Comparison of ENCODE assay signal across 23 cellular contexts in the genomic region with DNA sequence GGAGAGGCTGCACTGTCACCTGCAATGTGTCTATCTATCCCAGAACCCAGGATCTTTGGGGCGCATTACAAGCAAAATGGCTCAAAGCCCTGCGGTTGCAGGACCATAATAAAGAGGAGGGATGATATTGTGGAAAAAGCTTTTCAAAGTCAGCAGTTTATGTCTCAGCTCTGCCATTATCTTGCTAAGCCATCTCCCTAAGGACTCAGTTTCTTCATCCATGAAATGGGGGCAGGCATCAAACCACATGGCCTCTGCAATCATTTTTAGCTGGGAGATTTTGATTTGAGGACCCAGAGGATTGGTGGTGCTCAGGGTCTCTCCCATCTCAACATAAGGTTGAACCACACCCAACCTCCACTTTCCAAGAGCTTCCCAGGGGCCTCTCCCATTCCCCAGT.
DNase-seq lines count a peak whose midpoint lies in the region; ATAC-seq, FAIRE-seq and TF ChIP-seq lines count a peak whose summit lies in the region.
"Had no signal": no experiment of that assay in that cellular context is flagged by ENCODE, and none has a peak within 500 bp of the region (broad histone marks: within the 10 kb centered on the region; RNA-seq: fewer than 3 reads in every experiment).

No MANE protein-coding gene starts in this region.

- H2BK5ac ChIP-seq in mesenchymal stem cell (ENCODE audit: low read depth, low read length, poor library complexity, severe bottlenecking): peak overlapping the region; percentile 46

- H3K9me2 ChIP-seq in SK-N-SH: no peaks in the 10 kb centered on the region

- peak overlapping the region in 1 of 2 experiments; percentile 49; a peak in 1 of 4 replicates for H3K27ac ChIP-seq in SK-N-SH (ENCODE audit: low read depth in 2 of 2, low read length in 1 of 2)
- H3K27ac ChIP-seq in K562 (ENCODE audit: extremely low read depth, low read depth, low read length): no peak overlapping the region
- H3K27ac ChIP-seq in mesenchymal stem cell (ENCODE audit: low read length, poor library complexity, severe bottlenecking): peak overlapping the region; percentile 15
- H3K27ac ChIP-seq in vagina: no peak overlapping the region
- H3K27ac ChIP-seq: 22Rv1, BLaER1 had no signal

- H3K9ac ChIP-seq in SK-N-SH: no peak overlapping the region
- H3K9ac ChIP-seq in K562 (ENCODE audit: insufficient read depth in 1 of 2, low read depth in 2 of 2, low read length in 2 of 2): no peak overlapping the region
- no peak overlapping the region for H3K9ac ChIP-seq in mesenchymal stem cell (ENCODE audit: low read length)
- H3K9ac ChIP-seq: BLaER1 had no signal

- intact Hi-C loops in K562 (cut with micrococcal nuclease) (no loop called here), vagina (cut with DNase I) (no loop called here)

- H3K36me3 ChIP-seq in SK-N-SH (replicated peaks in 1 of 2; ENCODE audit: control insufficient read depth in 1 of 2, insufficient read depth in 2 of 2, low read length in 1 of 2) (no peaks in the 10 kb centered on the region), K562 (ENCODE audit: control insufficient read depth, insufficient read depth, low read length) (no peaks in the 10 kb centered on the region), mesenchymal stem cell (ENCODE audit: control insufficient read depth in 1 of 2, insufficient read depth in 2 of 2, low read depth in 1 of 2, low read length in 2 of 2) (no peaks in the 10 kb centered on the region), vagina (no peaks in the 10 kb centered on the region)
- H3K36me3 ChIP-seq: BE2C, BLaER1 had no signal

- no peak overlapping the region for H2BK15ac ChIP-seq in mesenchymal stem cell (ENCODE audit: low read depth, poor library complexity, severe bottlenecking)

- H3K4me2 ChIP-seq in SK-N-SH: peak overlapping the region; percentile 13; the same call in 1 of the 2 replicates
- H3K4me2 ChIP-seq in K562 (ENCODE audit: insufficient read depth, low read length): no peak overlapping the region
- no peak overlapping the region for H3K4me2 ChIP-seq in mesenchymal stem cell (ENCODE audit: low read length, poor library complexity, severe bottlenecking)
- H3K4me2 ChIP-seq: BLaER1 had no signal

- no peak for FAIRE-seq in K562 (lab: Jason Lieb, UNC)
- FAIRE-seq: GM12878, GM12892, GM18507 had no signal

- H3K4me1 ChIP-seq in SK-N-SH (ENCODE audit: control insufficient read depth in 1 of 2, insufficient read depth in 2 of 2, low read depth in 1 of 2, low read length in 1 of 2) (peaks cover 0 to 5% of the 10 kb centered on the region in 2 experiments; a peak in 2 of 4 replicates), K562 (replicated peaks in 1 of 2; ENCODE audit: control insufficient read depth in 2 of 2, insufficient read depth in 2 of 2, low read length in 2 of 2) (no peaks in the 10 kb centered on the region), mesenchymal stem cell (ENCODE audit: control insufficient read depth, insufficient read depth, low read depth, low read length) (peaks cover 3% of the 10 kb centered on the region), vagina (no peaks in the 10 kb centered on the region)

- no peaks in the 10 kb centered on the region for H3K79me1 ChIP-seq in mesenchymal stem cell (replicated peaks; ENCODE audit: low read length, poor library complexity, severe bottlenecking)

- H2BK120ac ChIP-seq in mesenchymal stem cell (ENCODE audit: low read depth, low read length): no peak overlapping the region

- H4K20me1 ChIP-seq in SK-N-SH (ENCODE audit: insufficient read depth) (no peaks in the 10 kb centered on the region), K562 (replicated peaks; ENCODE audit: control insufficient read depth, insufficient read depth, low read length) (no peaks in the 10 kb centered on the region)
- H4K20me1 ChIP-seq: BLaER1 had no signal

- H3F3A ChIP-seq in SK-N-SH (replicated peaks; ENCODE audit: insufficient read depth): no peaks in the 10 kb centered on the region

- H3K18ac ChIP-seq in mesenchymal stem cell (ENCODE audit: low read depth in 1 of 2, low read length in 2 of 2): peak overlapping the region; percentile 35 to 69

- no peak for TF ChIP-seq CTCF in SK-N-SH (IDR thresholded peaks at IDR 0.05)
- no peak for TF ChIP-seq CTCF in K562 (IDR thresholded peaks at IDR 0.05 in 2 of 3, conservative IDR thresholded peaks at IDR 0.05 in 1 of 3; ENCODE audit: insufficient read depth in 2 of 3, low read depth in 1 of 3, low read length in 3 of 3)
- TF ChIP-seq CTCF in vagina (IDR thresholded peaks at IDR 0.05): no peak

- TF ChIP-seq EP300 in SK-N-SH (IDR thresholded peaks at IDR 0.05; ENCODE audit: borderline replicate concordance in 1 of 2, low read depth in 1 of 2, low read length in 1 of 2): no peak
- TF ChIP-seq EP300 in K562 (IDR thresholded peaks at IDR 0.05; ENCODE audit: low read length): no peak

- H3K9me3 ChIP-seq in SK-N-SH (no peaks in the 10 kb centered on the region), K562 (replicated peaks; ENCODE audit: control insufficient read depth, insufficient read depth, low read depth, low read length) (no peaks in the 10 kb centered on the region), mesenchymal stem cell (ENCODE audit: control insufficient read depth, low read length) (no peaks in the 10 kb centered on the region), vagina (no peaks in the 10 kb centered on the region)
- H3K9me3 ChIP-seq: BE2C, BLaER1 had no signal

- peaks cover 6% of the 10 kb centered on the region; the same call in 1 of the 2 replicates for H3K27me3 ChIP-seq in SK-N-SH (ENCODE audit: insufficient read depth)
- no peaks in the 10 kb centered on the region for H3K27me3 ChIP-seq in K562 (ENCODE audit: control insufficient read depth in 2 of 2, insufficient read depth in 2 of 2, low read length in 2 of 2)
- H3K27me3 ChIP-seq in mesenchymal stem cell (ENCODE audit: control insufficient read depth in 1 of 2, insufficient read depth in 1 of 2, low read length in 2 of 2): peaks cover 0 to 83% of the 10 kb centered on the region in 2 experiments
- no peaks in the 10 kb centered on the region for H3K27me3 ChIP-seq in vagina
- H3K27me3 ChIP-seq: BE2C, BLaER1 had no signal

- WGBS in SK-N-SH (ENCODE audit: low lambda C conversion rate): 86% methylated on average over 2 of the region's 2 CpGs
- no CpG with 5 or more reads among the region's 2 CpGs for WGBS in K562 (ENCODE audit: insufficient coverage, low coverage, missing lambda C conversion rate)
- WGBS in mesenchymal stem cell: 90% methylated on average over 2 of the region's 2 CpGs

- H3K14ac ChIP-seq in mesenchymal stem cell (ENCODE audit: low read length in 2 of 2): no peak overlapping the region

- no peak overlapping the region for H4K8ac ChIP-seq in mesenchymal stem cell (ENCODE audit: low read length)

- no peak overlapping the region for H4K91ac ChIP-seq in mesenchymal stem cell (ENCODE audit: low read length)

- no peak for TF ChIP-seq POLR2A in K562 (conservative IDR thresholded peaks at IDR 0.05)
- no peak for TF ChIP-seq POLR2A in vagina (IDR thresholded peaks at IDR 0.05)

- ATAC-seq in SK-N-SH treated with all-trans-retinoic acid at 6 μM for 48 hours (no peak), K562 (no peak), HG03521 (IDR thresholded peaks at IDR 0.05; ENCODE audit: unreplicated experiment) (no peak)
- ATAC-seq: GM12878 had no signal

- H2BK12ac ChIP-seq in mesenchymal stem cell (ENCODE audit: low read length in 2 of 2): peak overlapping the region; percentile 38 to 59

- no TSS peak for BruUV-seq in K562 (replicated peaks; lab: Mats Ljungman, UMichigan)

- POLR2A ChIA-PET in SK-N-SH (lab: Yijun Ruan, JAX): no interaction called here
- POLR2A ChIA-PET in K562 (lab: Yijun Ruan, JAX): interaction anchor here (0.8 kb wide), 1 partner anchor 175 kb away, joined by 3 read pairs; no protein-coding TSS in a partner anchor

- no peak overlapping the region for H3K23ac ChIP-seq in mesenchymal stem cell (ENCODE audit: low read length in 2 of 2)

- CTCF ChIA-PET in SK-N-SH (lab: Yijun Ruan, JAX): no interaction called here
- CTCF ChIA-PET in K562 (lab: Yijun Ruan, JAX; ENCODE audit: low intra/inter-chr PET ratio): no interaction called here

- no peak for TF ChIP-seq RAD21 in SK-N-SH (IDR thresholded peaks at IDR 0.05; ENCODE audit: low read length)
- no peak for TF ChIP-seq RAD21 in K562 (CRISPR knock-in tag; conservative IDR thresholded peaks at IDR 0.05 in 1 of 2, IDR thresholded peaks at IDR 0.05 in 1 of 2)

- H2AFZ ChIP-seq in SK-N-SH (ENCODE audit: low read depth) (no peak overlapping the region), K562 (ENCODE audit: low read depth, low read length) (no peak overlapping the region), mesenchymal stem cell (ENCODE audit: low read depth, low read length) (no peak overlapping the region)

- H3K4ac ChIP-seq in mesenchymal stem cell (ENCODE audit: low read depth in 1 of 2, low read length in 2 of 2): no peak overlapping the region

- no peaks in the 10 kb centered on the region for H3K79me2 ChIP-seq in SK-N-SH (ENCODE audit: insufficient read depth)
- no peaks in the 10 kb centered on the region for H3K79me2 ChIP-seq in K562 (ENCODE audit: control insufficient read depth, insufficient read depth, low read length)

- H3K9me1 ChIP-seq in K562 (ENCODE audit: control insufficient read depth, insufficient read depth, low read length): no peaks in the 10 kb centered on the region

- DNase-seq in SK-N-SH (no peak), K562 (ENCODE audit: extremely low read depth in 1 of 4, low spot score in 3 of 4) (no peak), mesenchymal stem cell (no peak), vagina (ENCODE audit: extremely low spot score in 2 of 2) (no peak), NCI-H2196 (lab: John Stamatoyannopoulos, UW; ENCODE audit: unreplicated experiment) (no peak)
- DNase-seq: C1 segment of cervical spinal cord; CD4-positive, alpha-beta memory T cell; CD4-positive, CD25-positive, alpha-beta regulatory T cell; CD8-positive, alpha-beta memory T cell; COR-L47; DMS 273 treated with DMSO at 0.1 percent for 48 hours; DMS53; DMS79; DND-41; GDM1 had no signal

- no peak overlapping the region for H3K4me3 ChIP-seq in SK-N-SH (ENCODE audit: low read depth in 2 of 2, low read length in 1 of 2)
- H3K4me3 ChIP-seq in K562: no peak overlapping the region
- H3K4me3 ChIP-seq in mesenchymal stem cell (ENCODE audit: insufficient read depth in 1 of 2, low read depth in 1 of 2, low read length in 2 of 2): no peak overlapping the region
- no peak overlapping the region for H3K4me3 ChIP-seq in vagina
- H3K4me3 ChIP-seq: BLaER1, GM12878 had no signal

- peak overlapping the region; percentile 97 for H2AK5ac ChIP-seq in mesenchymal stem cell (ENCODE audit: low read length, severe bottlenecking)

- in situ Hi-C loops in K562 (cut with MboI): no loop called here

TF ChIP-seq in SK-N-SH, 30 proteins besides CTCF, POLR2A, EP300 and RAD21 (continues in another document):
- TF ChIP-seq TEAD4 (IDR thresholded peaks at IDR 0.05; ENCODE audit: borderline replicate concordance, insufficient read depth) (no peak), TCF12 (IDR thresholded peaks at IDR 0.05) (no peak)

TF ChIP-seq in SK-N-SH treated with all-trans-retinoic acid at 6 μM for 48 hours, 23 proteins besides CTCF, POLR2A, EP300 and RAD21 (continues in another document):
- TF ChIP-seq ZNF70 (CRISPR knock-in tag; IDR thresholded peaks at IDR 0.05): no peak
- no peak for TF ChIP-seq ESRRG (CRISPR knock-in tag; IDR thresholded peaks at IDR 0.05)

TF ChIP-seq in K562, 482 proteins besides CTCF, POLR2A, EP300 and RAD21 (continues in another document):
- no peak for TF ChIP-seq ZNF253 (CRISPR knock-in tag; conservative IDR thresholded peaks at IDR 0.05)
